In genomic region chr12:116881325-116881866, GRCh38 we compare ENCODE assay signal across 8 cellular contexts. TPM values are rescaled to one million over a fixed set of nuclear protein-coding genes. Genes with fewer than 3 reads are reported as not detected.
DNase-seq lines count a peak whose midpoint lies in the region; ATAC-seq and TF ChIP-seq lines count a peak whose summit lies in the region.

TSS of gene HRK (minus strand) at chr12:116881441. CDS start at chr12:116881307, 134 bp downstream.

- H3K14ac ChIP-seq in H9 (ENCODE audit: insufficient read depth, low read length) = 0 out of 2 replicates have a peak within 1 kb of the TSS, but pooled peaks have one; percentile 11

- peaks cover 22% of the 10 kb centered on the region for H3K23me2 ChIP-seq in H9 (ENCODE audit: insufficient read length, low read depth, low read length, poor library complexity, severe bottlenecking)

- H3K23ac ChIP-seq in H9 (ENCODE audit: insufficient read length, low read depth, low read length) = no peak within 1 kb of the TSS

- H3K18ac ChIP-seq in H9 (ENCODE audit: insufficient read length, low read depth, low read length) = no peak within 1 kb of the TSS

- H2BK12ac ChIP-seq in H9 (ENCODE audit: insufficient read length, low read depth, low read length) = no peak within 1 kb of the TSS

- H4K20me1 ChIP-seq in H9 (ENCODE audit: control insufficient read depth, insufficient read depth, insufficient read length) = no peaks in the 10 kb centered on the region

- H3K27me3 ChIP-seq in CD8-positive, alpha-beta T cell (ENCODE audit: insufficient read depth, low read length) = peaks cover 30% of the 10 kb centered on the region
- H3K27me3 ChIP-seq in H9 (ENCODE audit: insufficient read depth, low read length) (peaks cover 47% of the 10 kb centered on the region), gastroesophageal sphincter (peaks cover 95% of the 10 kb centered on the region), suprapubic skin (peaks cover 86% of the 10 kb centered on the region)

- no peak within 1 kb of the TSS for H3K56ac ChIP-seq in H9 (ENCODE audit: insufficient read length, low read depth, low read length)

- no peak within 1 kb of the TSS for H2AFZ ChIP-seq in H9 (ENCODE audit: low read length)

- CTCF ChIA-PET in CD8-positive, alpha-beta T cell (lab: Charles Lee) = no interaction called here

- peak within 1 kb of the TSS; percentile 78 for H3K4me3 Mint-ChIP-seq in CD8-positive, alpha-beta T cell
- H3K4me3 Mint-ChIP-seq in H9 = peak within 1 kb of the TSS; percentile 73 to 90

- H2AK5ac ChIP-seq in H9 (ENCODE audit: insufficient read length, low read length) = no peak within 1 kb of the TSS

- H3K4me3 ChIP-seq in CD8-positive, alpha-beta T cell (ENCODE audit: low read depth, low read length) = peak within 1 kb of the TSS; percentile 27
- H3K4me3 ChIP-seq in gastroesophageal sphincter (peak within 1 kb of the TSS in 1 of 2 donors; percentile 49), suprapubic skin (peak within 1 kb of the TSS; percentile 35)

- TF ChIP-seq POLR2A in gastroesophageal sphincter (IDR thresholded peaks at IDR 0.05) = no peak
- no peak for TF ChIP-seq POLR2A in suprapubic skin (IDR thresholded peaks at IDR 0.05)

- H3K27me3 Mint-ChIP-seq in CD8-positive, alpha-beta T cell (ENCODE audit: low read depth) = peaks cover 60% of the 10 kb centered on the region
- peaks cover 91% of the 10 kb centered on the region for H3K27me3 Mint-ChIP-seq in H9 (ENCODE audit: low read depth)

- no peaks in the 10 kb centered on the region for H3K9me3 ChIP-seq in CD8-positive, alpha-beta T cell (ENCODE audit: low read length)
- H3K9me3 ChIP-seq in H9 (ENCODE audit: control insufficient read depth, low read depth, low read length) (no peaks in the 10 kb centered on the region), gastroesophageal sphincter (no peaks in the 10 kb centered on the region), suprapubic skin (no peaks in the 10 kb centered on the region)

- no peak within 1 kb of the TSS for H2BK120ac ChIP-seq in H9 (ENCODE audit: low read depth, low read length, poor library complexity, severe bottlenecking)

- no peak within 1 kb of the TSS for H3K27ac ChIP-seq in CD8-positive, alpha-beta T cell (ENCODE audit: low read depth, low read length)
- H3K27ac ChIP-seq in H9 (ENCODE audit: insufficient read length, low read depth, low read length) = no peak within 1 kb of the TSS
- H3K27ac ChIP-seq in gastroesophageal sphincter = no peak within 1 kb of the TSS
- H3K27ac ChIP-seq in suprapubic skin = no peak within 1 kb of the TSS

- no peaks in the 10 kb centered on the region for H3K79me1 ChIP-seq in H9 (ENCODE audit: insufficient read depth, low read depth, low read length, poor library complexity, severe bottlenecking)

- WGBS in H9 (ENCODE audit: extremely low coverage, insufficient read length, low lambda C conversion rate) = no CpG with 5 or more reads among the region's 49 CpGs
- WGBS in gastroesophageal sphincter (ENCODE audit: low coverage in 1 of 2), 2 donors = 0% methylated on average over 11 of the region's 49 CpGs; no CpG with 5 or more reads in 1 of the 2 donors
- WGBS in suprapubic skin = under 1% methylated on average over 44 of the region's 49 CpGs

- no peak for DNase-seq in CD8-positive, alpha-beta T cell
- DNase-seq in H9 = peak; percentile 74
- peak; percentile 34 for DNase-seq in RKO (ENCODE audit: low spot score)
- no peak for DNase-seq in suprapubic skin (ENCODE audit: low spot score in 2 of 2)
- DNase-seq in C1 segment of cervical spinal cord (lab: John Stamatoyannopoulos, UW) = no peak
- DNase-seq in ureter (ENCODE audit: low spot score) = no peak

- peaks cover 37% of the 10 kb centered on the region for H3K4me1 ChIP-seq in CD8-positive, alpha-beta T cell (ENCODE audit: insufficient read depth, low read length)
- H3K4me1 ChIP-seq in H9 (ENCODE audit: insufficient read depth, low read length) = no peaks in the 10 kb centered on the region
- H3K4me1 ChIP-seq in gastroesophageal sphincter = peaks cover 0 to 45% (median 23%) of the 10 kb centered on the region in 3 donors
- H3K4me1 ChIP-seq in suprapubic skin = peaks cover 35% of the 10 kb centered on the region

- H4K5ac ChIP-seq in H9 (ENCODE audit: insufficient read length, low read depth, low read length) = no peak within 1 kb of the TSS

- ATAC-seq in CD8-positive, alpha-beta T cell = no peak
- peak; percentile 22 for ATAC-seq in gastroesophageal sphincter
- ATAC-seq in GM21447 (IDR thresholded peaks at IDR 0.05; ENCODE audit: unreplicated experiment) = no peak

- no peaks in the 10 kb centered on the region for H3K36me3 Mint-ChIP-seq in CD8-positive, alpha-beta T cell
- no peaks in the 10 kb centered on the region; a peak in 1 of 7 replicates for H3K36me3 Mint-ChIP-seq in H9 (ENCODE audit: insufficient read depth in 1 of 3, low read depth in 3 of 3)

- no peak within 1 kb of the TSS for H3K27ac Mint-ChIP-seq in CD8-positive, alpha-beta T cell
- no peak within 1 kb of the TSS for H3K27ac Mint-ChIP-seq in H9

- H3K4me1 Mint-ChIP-seq in CD8-positive, alpha-beta T cell (ENCODE audit: low read depth) = peaks cover 33% of the 10 kb centered on the region
- H3K4me1 Mint-ChIP-seq in H9 = peaks cover 36 to 43% of the 10 kb centered on the region in 2 experiments

- H2BK20ac ChIP-seq in H9 (ENCODE audit: low read depth, low read length, poor library complexity, severe bottlenecking) = no peak within 1 kb of the TSS

- H4K91ac ChIP-seq in H9 (ENCODE audit: insufficient read length, low read depth, low read length) = no peak within 1 kb of the TSS

- H3K9ac ChIP-seq in H9 (ENCODE audit: extremely low read depth, insufficient read length, low read length) = no peak within 1 kb of the TSS

- no peaks in the 10 kb centered on the region for H3K79me2 ChIP-seq in H9 (ENCODE audit: insufficient read depth, low read length)

- H2BK5ac ChIP-seq in H9 (ENCODE audit: insufficient read length, low read length) = no peak within 1 kb of the TSS

- H4K8ac ChIP-seq in H9 (replicated peaks; ENCODE audit: insufficient read length, low read depth, low read length) = no peak within 1 kb of the TSS

- TF ChIP-seq EP300 in gastroesophageal sphincter (IDR thresholded peaks at IDR 0.05) (no peak), suprapubic skin (IDR thresholded peaks at IDR 0.05) (no peak)

- H2BK15ac ChIP-seq in H9 (ENCODE audit: low read depth, low read length) = no peak within 1 kb of the TSS

- TF ChIP-seq CTCF in CD8-positive, alpha-beta T cell (IDR thresholded peaks at IDR 0.05) = no peak
- TF ChIP-seq CTCF in H9 (conservative IDR thresholded peaks at IDR 0.05) (no peak), gastroesophageal sphincter (IDR thresholded peaks at IDR 0.05) (no peak), suprapubic skin (IDR thresholded peaks at IDR 0.05) (no peak)

- H3K4ac ChIP-seq in H9 (ENCODE audit: low read depth, low read length) = no peak within 1 kb of the TSS

- no peaks in the 10 kb centered on the region for H3K36me3 ChIP-seq in CD8-positive, alpha-beta T cell (ENCODE audit: insufficient read depth, low read length)
- H3K36me3 ChIP-seq in gastroesophageal sphincter (no peaks in the 10 kb centered on the region), suprapubic skin (no peaks in the 10 kb centered on the region)

- POLR2A ChIA-PET in CD8-positive, alpha-beta T cell (lab: Charles Lee) = no interaction called here

- H3K4me2 ChIP-seq in H9 (ENCODE audit: insufficient read depth, insufficient read length, low read length) = peak within 1 kb of the TSS; percentile 59

- H3K9me3 Mint-ChIP-seq in CD8-positive, alpha-beta T cell = no peaks in the 10 kb centered on the region
- no peaks in the 10 kb centered on the region; a peak in 1 of 5 replicates for H3K9me3 Mint-ChIP-seq in H9

- H3T11ph ChIP-seq in H9 (ENCODE audit: low read length) = no peak within 1 kb of the TSS

- intact Hi-C loops in CD8-positive, alpha-beta T cell (cut with DNase I, micrococcal nuclease) = loop anchor here in 1 of 2 experiments (5.0 kb wide), 1 partner anchor 179 kb away; no protein-coding TSS in a partner anchor

RNA-seq across cellular contexts. Expression of gene HRK, which starts in this region (rescaled TPM):
- under 1 TPM in 1 of 2 experiments, not detected in 1; 0.05 TPM for total RNA-seq in CD8-positive, alpha-beta T cell
- total RNA-seq in H9 (2021) = 2.5 and 2.6 TPM in 2 replicates
- total RNA-seq in gastroesophageal sphincter = under 1 TPM in 3 of 4 donors, not detected in 1; under 0.01 to 0.45 (median 0.08) TPM
- not detected for total RNA-seq in suprapubic skin
- total RNA-seq in ureter = 0.16 TPM

Comparison
In these comparisons a context has a peak if more than half of its experiments do, and no peak if none do; other contexts are left out.
1. Peak in ATAC-seq in gastroesophageal sphincter; RNA of the gene not detected or under 1 TPM.
2. DNase-seq: peak in H9 (single experiment) and RKO (single experiment); none in CD8-positive, alpha-beta T cell (0 of 7), suprapubic skin (0 of 2), C1 segment of cervical spinal cord (0 of 14) and ureter (single experiment).